In genomic region chr18:12991839-12992216, GRCh38 we compare ENCODE assay signal across 1 cellular context.
TF ChIP-seq lines count a peak whose summit lies in the region.

No MANE protein-coding gene starts in this region.

TF ChIP-seq in IMR-90, 13 proteins besides CTCF, POLR2A, EP300 and RAD21 (continued from another document):
- TF ChIP-seq USF2 (IDR thresholded peaks at IDR 0.05; ENCODE audit: low read depth, low read length) (no peak), RFX5 (IDR thresholded peaks at IDR 0.05; ENCODE audit: low read depth, low read length) (no peak), BHLHE40 (IDR thresholded peaks at IDR 0.05; ENCODE audit: low read depth, low read length) (no peak), MAZ (IDR thresholded peaks at IDR 0.05; ENCODE audit: borderline replicate concordance, low read depth, low read length) (no peak), NFE2L2 (IDR thresholded peaks at IDR 0.05; ENCODE audit: low read depth, low read length) (no peak), ELK1 (IDR thresholded peaks at IDR 0.05; ENCODE audit: borderline replicate concordance, low read depth, low read length) (no peak), CHD1 (IDR thresholded peaks at IDR 0.05; ENCODE audit: low read depth, low read length) (no peak), RCOR1 (IDR thresholded peaks at IDR 0.05; ENCODE audit: insufficient replicate concordance, low read length) (no peak), SMC3 (IDR thresholded peaks at IDR 0.05; ENCODE audit: low read depth, low read length) (no peak)
